ENCODE assay signal across 13 cellular contexts in the genomic region with DNA sequence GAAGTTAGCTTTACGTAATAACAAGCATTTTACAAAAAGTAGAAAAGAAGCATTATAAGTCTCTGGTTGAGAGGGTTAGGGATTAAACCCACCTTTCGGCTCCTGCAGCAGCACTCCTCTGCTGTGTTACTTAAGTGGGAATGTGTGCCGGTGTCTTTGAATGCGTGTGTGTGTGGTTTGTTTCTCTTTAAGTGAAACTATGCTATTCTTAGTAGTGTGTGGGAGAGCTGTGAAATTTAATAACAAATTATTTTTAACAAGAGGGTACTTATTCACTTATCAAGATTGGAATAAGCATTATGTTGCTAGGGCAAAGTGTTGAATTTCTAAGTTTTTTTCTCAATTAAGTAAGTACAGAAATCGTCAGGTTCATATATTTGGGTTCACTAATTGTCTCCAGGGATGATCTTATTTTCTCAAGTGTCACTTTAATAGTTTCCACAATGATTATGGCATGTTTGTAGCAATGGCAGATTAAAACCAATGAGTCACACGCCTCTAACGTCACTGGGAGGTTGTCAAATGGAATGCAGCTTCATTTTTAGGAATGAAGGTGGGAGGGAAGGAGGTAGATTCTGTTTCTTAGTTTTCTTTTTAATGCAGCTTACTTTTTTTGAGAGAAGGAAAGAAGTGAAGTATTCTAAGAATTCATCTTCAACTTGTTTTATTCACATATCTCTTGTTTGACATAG.
DNase-seq lines count a peak whose midpoint lies in the region; ATAC-seq and TF ChIP-seq lines count a peak whose summit lies in the region.
"Had no signal": no experiment of that assay in that cellular context is flagged by ENCODE, and none has a peak within 500 bp of the region (broad histone marks: within the 10 kb centered on the region; RNA-seq: fewer than 3 reads in every experiment).

No MANE protein-coding gene starts in this region.

- H3K36me3 ChIP-seq in thoracic aorta = no peaks in the 10 kb centered on the region

- peak overlapping the region; percentile 75 for H3K27ac ChIP-seq in right cardiac atrium (ENCODE audit: low read length)
- peak overlapping the region; percentile 39 to 49 for H3K27ac ChIP-seq in thoracic aorta
- H3K27ac ChIP-seq: VCaP had no signal

- H3K4me3 ChIP-seq in right cardiac atrium (ENCODE audit: low read length) = no peak overlapping the region
- H3K4me3 ChIP-seq in thoracic aorta = peak overlapping the region; percentile 39

- in situ Hi-C loops in KBM-7 (cut with MboI; ENCODE audit: low pct_unique_long_range_greater_than_20kb, low sequenced_read_pairs) = no loop called here

- WGBS in right cardiac atrium = 59% methylated on average over 7 of the region's 7 CpGs

- H3K27me3 ChIP-seq in right cardiac atrium (ENCODE audit: control insufficient read depth, insufficient read depth) = no peaks in the 10 kb centered on the region
- no peaks in the 10 kb centered on the region for H3K27me3 ChIP-seq in thoracic aorta (replicated peaks; ENCODE audit: insufficient read depth)

- ATAC-seq in Right ventricle myocardium superior (ENCODE audit: poor library complexity) = peak; percentile 35
- ATAC-seq in right cardiac atrium = no peak
- no peak for ATAC-seq in thoracic aorta (ENCODE audit: insufficient number of reproducible peaks, low FRiP score, low read depth)

- TF ChIP-seq CTCF in thoracic aorta (IDR thresholded peaks at IDR 0.05) = no peak

- H3K4me1 ChIP-seq in right cardiac atrium (ENCODE audit: control insufficient read depth, insufficient read depth, low read length) (peaks cover 12% of the 10 kb centered on the region), thoracic aorta (ENCODE audit: control insufficient read depth in 1 of 2, low read depth in 2 of 2) (peaks cover 24 to 79% of the 10 kb centered on the region in 2 donors)

- no peaks in the 10 kb centered on the region for H3K9me3 ChIP-seq in right cardiac atrium (ENCODE audit: control insufficient read depth, low read length)
- H3K9me3 ChIP-seq in thoracic aorta = no peaks in the 10 kb centered on the region

- DNase-seq in Right ventricle myocardium superior = no peak
- no peak for DNase-seq in cardiac septum (ENCODE audit: low spot score)
- DNase-seq in astrocyte of the hippocampus (ENCODE audit: low read depth, low spot score) = peak; percentile 52
- no peak for DNase-seq in right cardiac atrium
- DNase-seq in thoracic aorta (ENCODE audit: low spot score) = no peak
- DNase-seq in KBM-7 = no peak
- no peak for DNase-seq in NCI-H1105 (lab: John Stamatoyannopoulos, UW)
- no peak for DNase-seq in NCI-H1092 (lab: John Stamatoyannopoulos, UW)
- DNase-seq: ACHN, H7, MM.1S, NCI-H2081 treated with DMSO at 0.1 percent for 48 hours had no signal

- intact Hi-C loops in Right ventricle myocardium superior (cut with DNase I) (no loop called here), cardiac septum (cut with DNase I) (no loop called here), right cardiac atrium (cut with DNase I) (no loop called here)
